In genomic region chr1:158095737-158096335, GRCh38 we compare ENCODE assay signal across 8 cellular contexts.
A peak's percentile ranks its signal among the peaks of the same experiment; 100 is the strongest.
DNase-seq lines count a peak whose midpoint lies in the region; ATAC-seq and TF ChIP-seq lines count a peak whose summit lies in the region.

No MANE protein-coding gene starts in this region.

- no peaks in the 10 kb centered on the region for H3K4me1 Mint-ChIP-seq in activated T-cell treated with anti-CD3 and anti-CD28 coated beads, Interleukin-2, amount 50 U/mL, for 24 hours (ENCODE audit: low read depth)
- H3K4me1 Mint-ChIP-seq in activated CD8-positive, alpha-beta T cell treated with anti-CD3 and anti-CD28 coated beads, Interleukin-2, amount 10 ng/mL, durations not matched to agents 7 days and 5 days (ENCODE audit: low read depth) = no peaks in the 10 kb centered on the region

- no peaks in the 10 kb centered on the region for H3K9me3 ChIP-seq in IMR-90 (ENCODE audit: control insufficient read depth, insufficient read depth, low read length)

- no peaks in the 10 kb centered on the region for H3K79me1 ChIP-seq in IMR-90 (ENCODE audit: low read depth in 1 of 2, low read length in 2 of 2)

- TF ChIP-seq POLR2A in IMR-90 (IDR thresholded peaks at IDR 0.05; ENCODE audit: low read depth, low read length) = no peak

- no peak overlapping the region for H3K4ac ChIP-seq in IMR-90 (ENCODE audit: low read depth, low read length)

- peak; percentile 61 for TF ChIP-seq CTCF in IMR-90 (conservative IDR thresholded peaks at IDR 0.05; ENCODE audit: low read depth, low read length)

- CTCF ChIA-PET in IMR-90 (lab: Yijun Ruan, JAX) = interaction anchor here (0.6 to 1.7 kb wide), 9 partner anchors 8 to 109 kb away, joined by 3 to 8 read pairs (median 3); no protein-coding TSS in a partner anchor
- CTCF ChIA-PET in activated CD8-positive, alpha-beta T cell treated with anti-CD3 and anti-CD28 coated beads, Interleukin-2, amount 10 ng/mL, durations not matched to agents 7 days and 5 days (lab: Charles Lee) = interaction anchor here (0.6 to 17.1 kb wide), 17 partner anchors 8 to 993 kb away, joined by 3 to 297 read pairs (median 3); no protein-coding TSS in a partner anchor

- H3K4me3 Mint-ChIP-seq in activated T-cell treated with anti-CD3 and anti-CD28 coated beads, Interleukin-2, amount 50 U/mL, for 24 hours = no peak overlapping the region
- no peak overlapping the region for H3K4me3 Mint-ChIP-seq in activated CD8-positive, alpha-beta T cell treated with anti-CD3 and anti-CD28 coated beads, Interleukin-2, amount 10 ng/mL, durations not matched to agents 7 days and 5 days

- H3K18ac ChIP-seq in IMR-90 (ENCODE audit: low read depth, low read length) = no peak overlapping the region

- no CpG with 5 or more reads among the region's 4 CpGs for WGBS in IMR-90 (ENCODE audit: extremely low coverage in 2 of 2, insufficient read length in 1 of 2), 2 experiments

- H3K36me3 Mint-ChIP-seq in activated T-cell treated with anti-CD3 and anti-CD28 coated beads, Interleukin-2, amount 50 U/mL, for 24 hours (ENCODE audit: low read depth) = no peaks in the 10 kb centered on the region
- no peaks in the 10 kb centered on the region for H3K36me3 Mint-ChIP-seq in activated CD8-positive, alpha-beta T cell treated with anti-CD3 and anti-CD28 coated beads, Interleukin-2, amount 10 ng/mL, durations not matched to agents 7 days and 5 days (ENCODE audit: low read depth)

- POLR2A ChIA-PET in IMR-90 (lab: Charles Lee; ENCODE audit: unreplicated experiment) = no interaction called here
- POLR2A ChIA-PET in activated CD8-positive, alpha-beta T cell treated with anti-CD3 and anti-CD28 coated beads, Interleukin-2, amount 10 ng/mL, durations not matched to agents 7 days and 5 days (lab: Charles Lee) = no interaction called here

- no peak overlapping the region for H2BK120ac ChIP-seq in IMR-90 (ENCODE audit: low read depth, low read length)

- H3K56ac ChIP-seq in IMR-90 (ENCODE audit: extremely low read depth, insufficient read depth, low read length) = no peak overlapping the region

- in situ Hi-C loops in IMR-90 (cut with MboI; ENCODE audit: low sequenced_read_pairs) = no loop called here

- peaks cover 3% of the 10 kb centered on the region for H3K27me3 Mint-ChIP-seq in activated T-cell treated with anti-CD3 and anti-CD28 coated beads, Interleukin-2, amount 50 U/mL, for 24 hours
- no peaks in the 10 kb centered on the region for H3K27me3 Mint-ChIP-seq in activated CD8-positive, alpha-beta T cell treated with anti-CD3 and anti-CD28 coated beads, Interleukin-2, amount 10 ng/mL, durations not matched to agents 7 days and 5 days (ENCODE audit: low read depth)

- peak; percentile 31 to 50 for DNase-seq in activated T-cell treated with anti-CD3 and anti-CD28 coated beads, Interleukin-2, amount 50 U/mL, for 48 hours
- DNase-seq in activated T-cell treated with anti-CD3 and anti-CD28 coated beads, Interleukin-2, amount 50 U/mL, for 24 hours = no peak
- DNase-seq in IMR-90 = peak; percentile 17
- peak; percentile 51 for DNase-seq in activated CD8-positive, alpha-beta T cell treated with anti-CD3 and anti-CD28 coated beads, Interleukin-2, amount 10 ng/mL, durations not matched to agents 7 days and 5 days
- DNase-seq in hepatic stellate cell (ENCODE audit: low spot score) = peak; percentile 72
- peak; percentile 6 for DNase-seq in stromal cell of bone marrow (ENCODE audit: low read depth)
- DNase-seq in NCI-H1048 (lab: John Stamatoyannopoulos, UW) = no peak

- intact Hi-C loops in IMR-90 (cut with micrococcal nuclease) = no loop called here

- no peak overlapping the region for H2AK5ac ChIP-seq in IMR-90 (ENCODE audit: low read depth, low read length)

- no peak overlapping the region for H3K14ac ChIP-seq in IMR-90 (replicated peaks; ENCODE audit: low read depth, low read length)

- no peak overlapping the region for H2BK15ac ChIP-seq in IMR-90 (ENCODE audit: low read depth, low read length)

- H3K9me1 ChIP-seq in IMR-90 (ENCODE audit: insufficient read depth, low read length) = peaks cover 5% of the 10 kb centered on the region; the same call in 1 of the 2 replicates

- ATAC-seq in IMR-90 (ENCODE audit: low read depth) (peak; percentile 56; the same call in 1 of the 2 replicates), GM18498 (IDR thresholded peaks at IDR 0.05; ENCODE audit: unreplicated experiment) (no peak)
- ATAC-seq in activated CD8-positive, alpha-beta T cell treated with anti-CD3 and anti-CD28 coated beads, Interleukin-2, amount 10 ng/mL, durations not matched to agents 7 days and 5 days = peak; percentile 90

- H4K5ac ChIP-seq in IMR-90 (ENCODE audit: low read depth, low read length) = no peak overlapping the region

- peaks cover 11% of the 10 kb centered on the region; the same call in 1 of the 2 replicates for H4K20me1 ChIP-seq in IMR-90 (ENCODE audit: insufficient read depth, low read length)

- no peak overlapping the region for H2AK9ac ChIP-seq in IMR-90 (replicated peaks; ENCODE audit: low read depth, low read length, poor library complexity)

- no peak overlapping the region for H3K23ac ChIP-seq in IMR-90 (ENCODE audit: low read depth, low read length)

- no peak overlapping the region for H4K8ac ChIP-seq in IMR-90 (ENCODE audit: low read depth in 2 of 2, low read length in 2 of 2)

- H3K36me3 ChIP-seq in IMR-90 (ENCODE audit: control insufficient read depth, insufficient read depth, low read length) = peaks cover 58% of the 10 kb centered on the region

- H3K27ac ChIP-seq in IMR-90 (ENCODE audit: insufficient read depth, low read length) = no peak overlapping the region

- H3K4me3 ChIP-seq in IMR-90 (ENCODE audit: insufficient read depth, low read depth, low read length) = no peak overlapping the region

- TF ChIP-seq RAD21 in IMR-90 (IDR thresholded peaks at IDR 0.05; ENCODE audit: low read length) = peak; percentile 48

- no peaks in the 10 kb centered on the region for H3K27me3 ChIP-seq in IMR-90 (ENCODE audit: control insufficient read depth, insufficient read depth, low read length)

- dilution Hi-C loops in IMR-90 (cut with HindIII; ENCODE audit: low sequenced_read_pairs, unreplicated experiment) = no loop called here

- no peak overlapping the region for H2AFZ ChIP-seq in IMR-90 (replicated peaks; ENCODE audit: low read length, poor library complexity)

- H4K91ac ChIP-seq in IMR-90 (ENCODE audit: insufficient read depth, low read depth, low read length) = no peak overlapping the region

- no peak overlapping the region for H3K9ac ChIP-seq in IMR-90 (ENCODE audit: low read depth, low read length)

- no peak overlapping the region for H2BK20ac ChIP-seq in IMR-90 (ENCODE audit: low read depth, low read length)

- H2BK5ac ChIP-seq in IMR-90 (ENCODE audit: low read depth, low read length, poor library complexity, severe bottlenecking) = no peak overlapping the region

- no peak overlapping the region for H3K27ac Mint-ChIP-seq in activated T-cell treated with anti-CD3 and anti-CD28 coated beads, Interleukin-2, amount 50 U/mL, for 24 hours
- H3K27ac Mint-ChIP-seq in activated CD8-positive, alpha-beta T cell treated with anti-CD3 and anti-CD28 coated beads, Interleukin-2, amount 10 ng/mL, durations not matched to agents 7 days and 5 days = no peak overlapping the region

- no peaks in the 10 kb centered on the region for H3K9me3 Mint-ChIP-seq in activated T-cell treated with anti-CD3 and anti-CD28 coated beads, Interleukin-2, amount 50 U/mL, for 24 hours
- H3K9me3 Mint-ChIP-seq in activated CD8-positive, alpha-beta T cell treated with anti-CD3 and anti-CD28 coated beads, Interleukin-2, amount 10 ng/mL, durations not matched to agents 7 days and 5 days (ENCODE audit: insufficient read depth) = no peaks in the 10 kb centered on the region

- BruUV-seq in IMR-90 (replicated peaks; lab: Mats Ljungman, UMichigan) = no TSS peak

- no peaks in the 10 kb centered on the region for H3K4me1 ChIP-seq in IMR-90 (ENCODE audit: control insufficient read depth, insufficient read depth, low read length)

- no peak overlapping the region for H3K4me2 ChIP-seq in IMR-90 (ENCODE audit: low read depth, low read length)

TF ChIP-seq in IMR-90, 13 proteins besides CTCF, POLR2A, EP300 and RAD21:
- TF ChIP-seq CHD1 (IDR thresholded peaks at IDR 0.05; ENCODE audit: low read depth, low read length) (no peak), MXI1 (IDR thresholded peaks at IDR 0.05; ENCODE audit: borderline replicate concordance, low read depth, low read length) (no peak), CEBPB (IDR thresholded peaks at IDR 0.05; ENCODE audit: low read depth, low read length) (no peak), ELK1 (IDR thresholded peaks at IDR 0.05; ENCODE audit: borderline replicate concordance, low read depth, low read length) (no peak), MAZ (IDR thresholded peaks at IDR 0.05; ENCODE audit: borderline replicate concordance, low read depth, low read length) (no peak), RCOR1 (IDR thresholded peaks at IDR 0.05; ENCODE audit: insufficient replicate concordance, low read length) (no peak), NFE2L2 (IDR thresholded peaks at IDR 0.05; ENCODE audit: low read depth, low read length) (no peak), SMC3 (IDR thresholded peaks at IDR 0.05; ENCODE audit: low read depth, low read length) (peak; percentile 44)
TF ChIP-seq in IMR-90: peak in this region for 1.

Comparison
In these comparisons a context has a peak if more than half of its experiments do, and no peak if none do; other contexts are left out.
1. DNase-seq: peak in activated T-cell treated with anti-CD3 and anti-CD28 coated beads, Interleukin-2, amount 50 U/mL, for 48 hours (2 of 2), IMR-90 (single experiment), activated CD8-positive, alpha-beta T cell treated with anti-CD3 and anti-CD28 coated beads, Interleukin-2, amount 10 ng/mL, durations not matched to agents 7 days and 5 days (single experiment), hepatic stellate cell (single experiment) and stromal cell of bone marrow (single experiment); none in activated T-cell treated with anti-CD3 and anti-CD28 coated beads, Interleukin-2, amount 50 U/mL, for 24 hours (single experiment) and NCI-H1048 (single experiment).